In genomic region chr11:96264364-96264763, GRCh38 we compare ENCODE assay signal across 16 cellular contexts.
DNase-seq lines count a peak whose midpoint lies in the region; ATAC-seq and TF ChIP-seq lines count a peak whose summit lies in the region.
"Had no signal": no experiment of that assay in that cellular context is flagged by ENCODE, and none has a peak within 500 bp of the region (broad histone marks: within the 10 kb centered on the region; RNA-seq: fewer than 3 reads in every experiment).

No MANE protein-coding gene starts in this region.

- no peak for DNase-seq in activated naive CD8-positive, alpha-beta T cell treated with anti-CD3 and anti-CD28 coated beads, Interleukin-2, amount 50 U/mL, for 24 hours
- DNase-seq in breast epithelium (ENCODE audit: low spot score in 2 of 2): no peak
- DNase-seq in naive thymus-derived CD8-positive, alpha-beta T cell: no peak
- DNase-seq in uterus: no peak
- DNase-seq in natural killer cell: no peak
- DNase-seq in activated CD4-positive, alpha-beta memory T cell treated with anti-CD3 and anti-CD28 coated beads for 36 hours: no peak
- DNase-seq: GF-D8; midbrain; NCI-H1048; NCI-H526 treated with DMSO at 0.1 percent for 48 hours; sigmoid colon; stimulated activated CD4-positive, alpha-beta T cell treated with anti-CD3 and anti-CD28 coated beads, Interleukin-2, amount 100 ng/mL, for 48 hours; transverse colon had no signal

- ATAC-seq in activated naive CD8-positive, alpha-beta T cell treated with anti-CD3 and anti-CD28 coated beads, Interleukin-2, amount 50 U/mL, for 24 hours: no peak
- no peak for ATAC-seq in naive thymus-derived CD8-positive, alpha-beta T cell
- ATAC-seq in natural killer cell (no peak), HG02938 (IDR thresholded peaks at IDR 0.05; ENCODE audit: unreplicated experiment) (no peak)
- ATAC-seq: K562 had no signal

- H3K4me3 Mint-ChIP-seq in activated naive CD8-positive, alpha-beta T cell: no peak overlapping the region
- H3K4me3 Mint-ChIP-seq in activated naive CD8-positive, alpha-beta T cell treated with anti-CD3 and anti-CD28 coated beads, Interleukin-2, amount 50 U/mL, for 24 hours: no peak overlapping the region
- H3K4me3 Mint-ChIP-seq in naive thymus-derived CD8-positive, alpha-beta T cell: peak overlapping the region in 4 of 10 donors; percentile 29 to 68 (median 32)
- no peak overlapping the region for H3K4me3 Mint-ChIP-seq in natural killer cell
- H3K4me3 Mint-ChIP-seq in activated CD4-positive, alpha-beta memory T cell treated with anti-CD3 and anti-CD28 coated beads for 36 hours: no peak overlapping the region

- H3K27me3 Mint-ChIP-seq in activated naive CD8-positive, alpha-beta T cell: no peaks in the 10 kb centered on the region
- H3K27me3 Mint-ChIP-seq in activated naive CD8-positive, alpha-beta T cell treated with anti-CD3 and anti-CD28 coated beads, Interleukin-2, amount 50 U/mL, for 24 hours: no peaks in the 10 kb centered on the region
- H3K27me3 Mint-ChIP-seq in naive thymus-derived CD8-positive, alpha-beta T cell: no peaks in the 10 kb centered on the region
- no peaks in the 10 kb centered on the region for H3K27me3 Mint-ChIP-seq in natural killer cell (ENCODE audit: low read depth in 2 of 2)
- H3K27me3 Mint-ChIP-seq in activated CD4-positive, alpha-beta memory T cell treated with anti-CD3 and anti-CD28 coated beads for 36 hours: no peaks in the 10 kb centered on the region

- TF ChIP-seq POLR2A in breast epithelium (IDR thresholded peaks at IDR 0.05): no peak
- no peak for TF ChIP-seq POLR2A in uterus (IDR thresholded peaks at IDR 0.05)

- TF ChIP-seq CTCF in breast epithelium (IDR thresholded peaks at IDR 0.05) (no peak), uterus (IDR thresholded peaks at IDR 0.05) (no peak), natural killer cell (IDR thresholded peaks at IDR 0.05) (no peak)

- H3K9me3 ChIP-seq in breast epithelium (no peaks in the 10 kb centered on the region), uterus (no peaks in the 10 kb centered on the region)
- H3K9me3 ChIP-seq: sigmoid colon, transverse colon had no signal

- H3K36me3 Mint-ChIP-seq in activated naive CD8-positive, alpha-beta T cell: peaks cover 28% of the 10 kb centered on the region
- peaks cover 31% of the 10 kb centered on the region for H3K36me3 Mint-ChIP-seq in activated naive CD8-positive, alpha-beta T cell treated with anti-CD3 and anti-CD28 coated beads, Interleukin-2, amount 50 U/mL, for 24 hours (ENCODE audit: low read depth)
- peaks cover 8 to 19% (median 15%) of the 10 kb centered on the region in 3 donors for H3K36me3 Mint-ChIP-seq in naive thymus-derived CD8-positive, alpha-beta T cell
- no peaks in the 10 kb centered on the region for H3K36me3 Mint-ChIP-seq in natural killer cell
- H3K36me3 Mint-ChIP-seq in activated CD4-positive, alpha-beta memory T cell treated with anti-CD3 and anti-CD28 coated beads for 36 hours: peaks cover 22% of the 10 kb centered on the region

- H3K9me3 Mint-ChIP-seq in activated naive CD8-positive, alpha-beta T cell (ENCODE audit: low read depth): peaks cover 5% of the 10 kb centered on the region
- H3K9me3 Mint-ChIP-seq in activated naive CD8-positive, alpha-beta T cell treated with anti-CD3 and anti-CD28 coated beads, Interleukin-2, amount 50 U/mL, for 24 hours: peaks cover 9% of the 10 kb centered on the region
- peaks cover 0 to 10% (median under 1%) of the 10 kb centered on the region in 9 donors for H3K9me3 Mint-ChIP-seq in naive thymus-derived CD8-positive, alpha-beta T cell
- H3K9me3 Mint-ChIP-seq in natural killer cell: no peaks in the 10 kb centered on the region
- H3K9me3 Mint-ChIP-seq in activated CD4-positive, alpha-beta memory T cell treated with anti-CD3 and anti-CD28 coated beads for 36 hours: peaks cover 7% of the 10 kb centered on the region

- H3K27me3 ChIP-seq in breast epithelium (no peaks in the 10 kb centered on the region), uterus (no peaks in the 10 kb centered on the region)
- H3K27me3 ChIP-seq: sigmoid colon, transverse colon had no signal

- peak overlapping the region; percentile 94 for H3K27ac Mint-ChIP-seq in activated naive CD8-positive, alpha-beta T cell
- no peak overlapping the region for H3K27ac Mint-ChIP-seq in activated naive CD8-positive, alpha-beta T cell treated with anti-CD3 and anti-CD28 coated beads, Interleukin-2, amount 50 U/mL, for 24 hours
- peak overlapping the region; percentile 63 to 94 (median 87) for H3K27ac Mint-ChIP-seq in naive thymus-derived CD8-positive, alpha-beta T cell
- H3K27ac Mint-ChIP-seq in natural killer cell: peak overlapping the region in 1 of 2 donors; percentile 89
- no peak overlapping the region for H3K27ac Mint-ChIP-seq in activated CD4-positive, alpha-beta memory T cell treated with anti-CD3 and anti-CD28 coated beads for 36 hours

- peaks cover 3 to 18% of the 10 kb centered on the region in 2 donors for H3K4me1 ChIP-seq in breast epithelium
- H3K4me1 ChIP-seq in uterus: peaks cover 0 to 11% of the 10 kb centered on the region in 2 donors

- H3K27ac ChIP-seq in breast epithelium: peak overlapping the region; percentile 90 to 94
- peak overlapping the region; percentile 10 to 14 for H3K27ac ChIP-seq in uterus

- H3K4me3 ChIP-seq in breast epithelium (no peak overlapping the region), uterus (no peak overlapping the region)
- H3K4me3 ChIP-seq: K562, sigmoid colon, transverse colon had no signal

- POLR2A ChIA-PET in naive thymus-derived CD8-positive, alpha-beta T cell (lab: Charles Lee): interaction anchor here (0.9 to 4.2 kb wide), 2 partner anchors 8 to 11 kb away, joined by 4 to 21 read pairs; no protein-coding TSS in a partner anchor
- POLR2A ChIA-PET in activated CD4-positive, alpha-beta memory T cell treated with anti-CD3 and anti-CD28 coated beads for 36 hours (lab: Charles Lee): interaction anchor here (0.8 kb wide), 1 partner anchor 11 kb away, joined by 3 read pairs; no protein-coding TSS in a partner anchor

- CTCF ChIA-PET in activated CD4-positive, alpha-beta memory T cell treated with anti-CD3 and anti-CD28 coated beads for 36 hours (lab: Charles Lee): interaction anchor here (0.8 kb wide), 1 partner anchor 209 kb away, joined by 3 read pairs; no protein-coding TSS in a partner anchor

- H3K4me1 Mint-ChIP-seq in activated naive CD8-positive, alpha-beta T cell (ENCODE audit: low read depth): peaks cover 95% of the 10 kb centered on the region
- H3K4me1 Mint-ChIP-seq in activated naive CD8-positive, alpha-beta T cell treated with anti-CD3 and anti-CD28 coated beads, Interleukin-2, amount 50 U/mL, for 24 hours: peaks cover 92% of the 10 kb centered on the region
- peaks cover 39 to 95% (median 93%) of the 10 kb centered on the region in 4 donors for H3K4me1 Mint-ChIP-seq in naive thymus-derived CD8-positive, alpha-beta T cell
- peaks cover 61 to 70% of the 10 kb centered on the region in 2 donors for H3K4me1 Mint-ChIP-seq in natural killer cell
- H3K4me1 Mint-ChIP-seq in activated CD4-positive, alpha-beta memory T cell treated with anti-CD3 and anti-CD28 coated beads for 36 hours (ENCODE audit: low read depth): peaks cover 87% of the 10 kb centered on the region

- H3K36me3 ChIP-seq in breast epithelium (no peaks in the 10 kb centered on the region), uterus (no peaks in the 10 kb centered on the region)
- H3K36me3 ChIP-seq: sigmoid colon, transverse colon had no signal

- intact Hi-C loops in breast epithelium (cut with DNase I; ENCODE audit: low total_unique reads) (no loop called here), uterus (cut with DNase I; ENCODE audit: low total_unique reads) (no loop called here), natural killer cell (cut with micrococcal nuclease) (no loop called here)
- intact Hi-C loops in activated CD4-positive, alpha-beta memory T cell treated with anti-CD3 and anti-CD28 coated beads for 36 hours (cut with micrococcal nuclease): no loop called here

Comparison
In these comparisons a context has a peak if more than half of its experiments do, and no peak if none do; other contexts are left out.
1. H3K27ac Mint-ChIP-seq: peak in activated naive CD8-positive, alpha-beta T cell (single experiment) and naive thymus-derived CD8-positive, alpha-beta T cell (10 of 10); none in activated naive CD8-positive, alpha-beta T cell treated with anti-CD3 and anti-CD28 coated beads, Interleukin-2, amount 50 U/mL, for 24 hours (single experiment) and activated CD4-positive, alpha-beta memory T cell treated with anti-CD3 and anti-CD28 coated beads for 36 hours (single experiment).